Comparison of ENCODE assay signal across 13 cellular contexts in genomic region chr7:97006951-97007861, GRCh38. TPM values are rescaled to one million over a fixed set of nuclear protein-coding genes. Genes with fewer than 3 reads are reported as not detected.
DNase-seq lines count a peak whose midpoint lies in the region; ATAC-seq and TF ChIP-seq lines count a peak whose summit lies in the region.
"Had no signal": no experiment of that assay in that cellular context is flagged by ENCODE, and none has a peak within 500 bp of the region (broad histone marks: within the 10 kb centered on the region; RNA-seq: fewer than 3 reads in every experiment).

No MANE protein-coding gene starts in this region.

- WGBS in tibial nerve, 2 donors = 42 to 43% methylated on average over 26 to 32 of the region's 41 CpGs

- TF ChIP-seq EP300 in tibial nerve (IDR thresholded peaks at IDR 0.05) = no peak

- H3K27me3 Mint-ChIP-seq in T-cell = peaks cover 68 to 81% of the 10 kb centered on the region in 2 donors
- peaks cover 68 to 90% of the 10 kb centered on the region in 2 donors for H3K27me3 Mint-ChIP-seq in stimulated activated naive B cell treated with anti-CD40 and anti-IgM and Interleukin-4, amounts not matched to agents 10 μg/mL and 1 μg/mL and 100 μg/mL, for 72 hours

- H3K9me3 Mint-ChIP-seq in T-cell = peaks cover 3 to 8% (median 7%) of the 10 kb centered on the region in 3 donors
- peaks cover 0 to 3% of the 10 kb centered on the region in 2 donors for H3K9me3 Mint-ChIP-seq in stimulated activated naive B cell treated with anti-CD40 and anti-IgM and Interleukin-4, amounts not matched to agents 10 μg/mL and 1 μg/mL and 100 μg/mL, for 72 hours

- H3K27ac Mint-ChIP-seq in T-cell = no peak overlapping the region
- peak overlapping the region; percentile 89 for H3K27ac Mint-ChIP-seq in stimulated activated naive B cell treated with anti-CD40 and anti-IgM and Interleukin-4, amounts not matched to agents 10 μg/mL and 1 μg/mL and 100 μg/mL, for 72 hours

- TF ChIP-seq POLR2A in tibial nerve (IDR thresholded peaks at IDR 0.05) = no peak

- DNase-seq in activated CD8-positive, alpha-beta memory T cell treated with anti-CD3 and anti-CD28 coated beads, Interleukin-2, amount 50 U/mL, for 48 hours = peak; percentile 54
- DNase-seq in activated CD8-positive, alpha-beta memory T cell treated with anti-CD3 and anti-CD28 coated beads, Interleukin-2, amount 50 U/mL, for 4 hours = no peak
- DNase-seq in T-cell = peak in 1 of 34 experiments; percentile 17
- DNase-seq in stimulated activated naive B cell treated with anti-CD40 and anti-IgM and Interleukin-4, amounts not matched to agents 10 μg/mL and 1 μg/mL and 100 μg/mL, for 72 hours = no peak
- no peak for DNase-seq in NK-92 (lab: John Stamatoyannopoulos, UW; ENCODE audit: unreplicated experiment)
- no peak for DNase-seq in tibial nerve (ENCODE audit: low spot score in 2 of 2)
- no peak for DNase-seq in hippocampal formation (lab: John Stamatoyannopoulos, UW)
- DNase-seq: activated CD4-positive, alpha-beta T cell treated with anti-CD3 and anti-CD28 coated beads, Interleukin-2, amount 50 U/mL, for 1 hour; heart left ventricle; MV-4-11 had no signal

- POLR2A ChIA-PET in T-cell (lab: Charles Lee) = no interaction called here

- H3K27me3 ChIP-seq in iPS-15b (ENCODE audit: control insufficient read depth, insufficient read depth, low read length) (peaks cover 89% of the 10 kb centered on the region), tibial nerve (peaks cover 14 to 95% of the 10 kb centered on the region in 2 donors)

- TF ChIP-seq CTCF in tibial nerve (IDR thresholded peaks at IDR 0.05) = no peak

- H3K36me3 Mint-ChIP-seq in T-cell = no peaks in the 10 kb centered on the region
- peaks cover 0 to 9% of the 10 kb centered on the region in 2 donors for H3K36me3 Mint-ChIP-seq in stimulated activated naive B cell treated with anti-CD40 and anti-IgM and Interleukin-4, amounts not matched to agents 10 μg/mL and 1 μg/mL and 100 μg/mL, for 72 hours

- H3K4me1 ChIP-seq in iPS-15b (ENCODE audit: control insufficient read depth, insufficient read depth, low read length) (peaks cover 6% of the 10 kb centered on the region), tibial nerve (peaks cover 0 to 39% (median 10%) of the 10 kb centered on the region in 4 donors)

- CTCF ChIA-PET in T-cell (lab: Charles Lee) = interaction anchor here in 1 of 2 donors (0.6 kb wide), 1 partner anchor 1016 kb away, joined by 5 read pairs; no protein-coding TSS in a partner anchor

- H3K9me3 ChIP-seq in iPS-15b (ENCODE audit: control insufficient read depth, insufficient read depth, low read length) = no peaks in the 10 kb centered on the region
- H3K9me3 ChIP-seq in tibial nerve = no peaks in the 10 kb centered on the region
- H3K9me3 ChIP-seq: heart left ventricle had no signal

- peaks cover 17 to 26% (median 22%) of the 10 kb centered on the region in 3 donors for H3K4me1 Mint-ChIP-seq in T-cell
- peaks cover 13 to 24% of the 10 kb centered on the region in 2 donors for H3K4me1 Mint-ChIP-seq in stimulated activated naive B cell treated with anti-CD40 and anti-IgM and Interleukin-4, amounts not matched to agents 10 μg/mL and 1 μg/mL and 100 μg/mL, for 72 hours

- H3K9ac ChIP-seq in iPS-15b (ENCODE audit: low read depth, low read length) = no peak overlapping the region
- H3K9ac ChIP-seq: BLaER1 had no signal

- peak overlapping the region; percentile 42 for H3K4me3 ChIP-seq in iPS-15b (ENCODE audit: low read depth, low read length)
- H3K4me3 ChIP-seq in tibial nerve = no peak overlapping the region
- H3K4me3 ChIP-seq: BLaER1, GM12878 had no signal

- H3K27ac ChIP-seq in tibial nerve = no peak overlapping the region
- H3K27ac ChIP-seq: BLaER1, heart left ventricle had no signal

- H3K36me3 ChIP-seq in iPS-15b (ENCODE audit: control insufficient read depth, insufficient read depth, low read length) (no peaks in the 10 kb centered on the region), tibial nerve (no peaks in the 10 kb centered on the region)
- H3K36me3 ChIP-seq: BLaER1, heart left ventricle had no signal

- ATAC-seq in T-cell (replicated peaks in 1 of 4) = no peak
- ATAC-seq in stimulated activated naive B cell treated with anti-CD40 and anti-IgM and Interleukin-4, amounts not matched to agents 10 μg/mL and 1 μg/mL and 100 μg/mL, for 72 hours (replicated peaks) = no peak
- ATAC-seq: GM12878 had no signal

- peak overlapping the region; percentile 59 to 81 (median 76) for H3K4me3 Mint-ChIP-seq in T-cell
- peak overlapping the region; percentile 79 to 84 for H3K4me3 Mint-ChIP-seq in stimulated activated naive B cell treated with anti-CD40 and anti-IgM and Interleukin-4, amounts not matched to agents 10 μg/mL and 1 μg/mL and 100 μg/mL, for 72 hours

RNA-seq across cellular contexts. Expression of gene DLX6, which starts 1.9 kb away (rescaled TPM):
- total RNA-seq in T-cell (not detected), tibial nerve (not detected)
- total RNA-seq: GM12878 had no signal

RNA-seq across cellular contexts. Expression of gene DLX5, which starts 17.4 kb away (rescaled TPM):
- total RNA-seq in T-cell = not detected
- under 1 TPM in 1 of 4 donors, not detected in 3; 0.42 TPM for total RNA-seq in tibial nerve
- total RNA-seq: GM12878 had no signal
